In genomic region chr1:27772071-27772470, GRCh38 we compare ENCODE assay signal across 8 cellular contexts. TPM values are rescaled to one million over a fixed set of nuclear protein-coding genes. Genes with fewer than 3 reads are reported as not detected.
DNase-seq lines count a peak whose midpoint lies in the region; ATAC-seq and TF ChIP-seq lines count a peak whose summit lies in the region.

No MANE protein-coding gene starts in this region.

- H3K4me3 ChIP-seq in heart left ventricle = peak overlapping the region; percentile 8 to 100 (median 96)
- peak overlapping the region in 3 of 4 donors; percentile 77 to 92 (median 84) for H3K4me3 ChIP-seq in upper lobe of left lung

- H3K27ac ChIP-seq in heart left ventricle (peak overlapping the region; percentile 33 to 98 (median 96)), angular gyrus (ENCODE audit: low read depth, low read length) (peak overlapping the region; percentile 55), upper lobe of left lung (peak overlapping the region; percentile 96 to 99 (median 98))

- DNase-seq in heart left ventricle = no peak
- DNase-seq in Right ventricle myocardium inferior (ENCODE audit: missing footprints) = no peak
- peak; percentile 25 for DNase-seq in medulla oblongata (ENCODE audit: extremely low spot score)
- DNase-seq in upper lobe of left lung = no peak
- no peak for DNase-seq in D341Med (ENCODE audit: low spot score)
- DNase-seq in DMS 273 (lab: John Stamatoyannopoulos, UW; ENCODE audit: unreplicated experiment) = no peak
- DNase-seq in stimulated activated CD4-positive, alpha-beta T cell treated with anti-CD3 and anti-CD28 coated beads, Interleukin-4, amount 100 ng/mL, for 4 hours = no peak

- H3K9me3 ChIP-seq in heart left ventricle (no peaks in the 10 kb centered on the region), upper lobe of left lung (no peaks in the 10 kb centered on the region)

- no peak for TF ChIP-seq EP300 in upper lobe of left lung (IDR thresholded peaks at IDR 0.05)

- TF ChIP-seq CTCF in heart left ventricle (IDR thresholded peaks at IDR 0.05) (no peak), upper lobe of left lung (IDR thresholded peaks at IDR 0.05) (no peak)

- H3K27me3 ChIP-seq in heart left ventricle (no peaks in the 10 kb centered on the region), upper lobe of left lung (no peaks in the 10 kb centered on the region)

- H3K36me3 ChIP-seq in heart left ventricle = peaks cover 0 to 20% (median 5%) of the 10 kb centered on the region in 9 donors
- H3K36me3 ChIP-seq in upper lobe of left lung = peaks cover 0 to 8% (median 5%) of the 10 kb centered on the region in 4 donors

- WGBS in heart left ventricle, 4 donors = 25 to 34% (median 28%) methylated on average over 6 of the region's 6 CpGs
- WGBS in upper lobe of left lung, 2 donors = 28 to 29% methylated on average over 6 of the region's 6 CpGs

- ATAC-seq in heart left ventricle (no peak), Right ventricle myocardium inferior (no peak), upper lobe of left lung (ENCODE audit: low FRiP score in 2 of 2) (peak in 1 of 2 donors; percentile 41)

- H3K4me1 ChIP-seq in heart left ventricle (peaks cover 5 to 43% (median 19%) of the 10 kb centered on the region in 12 donors), upper lobe of left lung (peaks cover 23 to 44% (median 34%) of the 10 kb centered on the region in 4 donors)

- intact Hi-C loops in heart left ventricle (cut with DNase I) = loop anchor here in 4 of 10 donors (2.0 to 5.0 kb wide), 4 partner anchors 45 to 99 kb away; partner anchors contain the start of genes FAM76A (in 2 of the 4), IFI6 (in 1 of the 4) and PPP1R8 (in 1 of the 4)
- intact Hi-C loops in Right ventricle myocardium inferior (cut with DNase I) = loop anchor here (2.0 to 10.0 kb wide), 3 partner anchors 17 to 53 kb away; partner anchors contain the start of gene FAM76A

- TF ChIP-seq POLR2A in heart left ventricle (IDR thresholded peaks at IDR 0.05) (no peak), upper lobe of left lung (IDR thresholded peaks at IDR 0.05) (no peak)

RNA-seq across cellular contexts. Expression of gene STX12, which starts 0.9 kb away (rescaled TPM):
- total RNA-seq in heart left ventricle (10 to 100 TPM; 15.3 to 46.8 (median 26.5) TPM), Right ventricle myocardium inferior (24.4 TPM), upper lobe of left lung (100 to 1,000 TPM in 2 of 6 donors, 10 to 100 TPM in 4; 47.1 to 107 (median 88.2) TPM)
- polyA plus RNA-seq in heart left ventricle = 10 to 100 TPM; 10.7 to 29.2 TPM

RNA-seq across cellular contexts. Expression of gene FAM76A, which starts 46.3 kb away (rescaled TPM):
- total RNA-seq in heart left ventricle = 10 to 100 TPM in 8 of 9 donors, 1 to 10 TPM in 1; 9.7 to 24.0 (median 13.5) TPM
- polyA plus RNA-seq in heart left ventricle = 1 to 10 TPM; 3.7 to 4.4 TPM
- total RNA-seq in Right ventricle myocardium inferior = 10.6 TPM
- total RNA-seq in upper lobe of left lung = 10 to 100 TPM; 10.9 to 50.3 (median 21.2) TPM

RNA-seq across cellular contexts. Expression of gene PPP1R8, which starts 58.5 kb away (rescaled TPM):
- total RNA-seq in heart left ventricle (10 to 100 TPM; 21.4 to 31.8 (median 25.1) TPM), Right ventricle myocardium inferior (23.9 TPM), upper lobe of left lung (10 to 100 TPM; 12.7 to 36.0 (median 29.9) TPM)
- polyA plus RNA-seq in heart left ventricle = 10 to 100 TPM; 13.3 to 32.9 TPM
